In genomic region chr2:23788100-23788499, GRCh38 we compare ENCODE assay signal across 1 cellular context.
TF ChIP-seq lines count a peak whose summit lies in the region.

No MANE protein-coding gene starts in this region.

TF ChIP-seq in K562, 482 proteins besides CTCF, POLR2A, EP300 and RAD21 (continued from another document):
- TF ChIP-seq, protein P1, sequence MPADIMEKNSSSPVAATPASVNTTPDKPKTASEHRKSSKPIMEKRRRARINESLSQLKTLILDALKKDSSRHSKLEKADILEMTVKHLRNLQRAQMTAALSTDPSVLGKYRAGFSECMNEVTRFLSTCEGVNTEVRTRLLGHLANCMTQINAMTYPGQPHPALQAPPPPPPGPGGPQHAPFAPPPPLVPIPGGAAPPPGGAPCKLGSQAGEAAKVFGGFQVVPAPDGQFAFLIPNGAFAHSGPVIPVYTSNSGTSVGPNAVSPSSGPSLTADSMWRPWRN (IDR thresholded peaks at IDR 0.05; ENCODE audit: low read depth), result peak; percentile 53; the same call in 1 of the 2 replicates
- TF ChIP-seq ETV5 (CRISPR knock-in tag; IDR thresholded peaks at IDR 0.05; ENCODE audit: low read depth) (0 out of 2 replicates have a peak, but pooled peaks have one; percentile 29), FOXA3 (CRISPR knock-in tag; conservative IDR thresholded peaks at IDR 0.05 in 1 of 2, IDR thresholded peaks at IDR 0.05 in 1 of 2) (0 out of 4 replicates have a peak, but pooled peaks of 1 of the 2 experiments have one; percentile 40), CCNT2 (IDR thresholded peaks at IDR 0.05; ENCODE audit: borderline replicate concordance, extremely low read depth, insufficient read length, low read depth, low read length) (no peak), PKNOX1 (IDR thresholded peaks at IDR 0.05) (peak; percentile 12; the same call in 1 of the 2 replicates), MEIS2 (IDR thresholded peaks at IDR 0.05; ENCODE audit: partially characterized antibody) (peak; percentile 75), CXXC5 (CRISPR knock-in tag; IDR thresholded peaks at IDR 0.05) (peak; percentile 45; the same call in 1 of the 2 replicates), JUND (IDR thresholded peaks at IDR 0.05; ENCODE audit: borderline replicate concordance, low read depth, low read length) (no peak), JUND (tag; IDR thresholded peaks at IDR 0.05; ENCODE audit: borderline replicate concordance, low read depth, low read length) (peak; percentile 37; the same call in 1 of the 3 replicates), TBL1XR1 (IDR thresholded peaks at IDR 0.05; ENCODE audit: low read length in 2 of 2) (no peak), CC2D1A (IDR thresholded peaks at IDR 0.05) (no peak), SOX6 (IDR thresholded peaks at IDR 0.05) (peak; percentile 93)
